In the genomic region with DNA sequence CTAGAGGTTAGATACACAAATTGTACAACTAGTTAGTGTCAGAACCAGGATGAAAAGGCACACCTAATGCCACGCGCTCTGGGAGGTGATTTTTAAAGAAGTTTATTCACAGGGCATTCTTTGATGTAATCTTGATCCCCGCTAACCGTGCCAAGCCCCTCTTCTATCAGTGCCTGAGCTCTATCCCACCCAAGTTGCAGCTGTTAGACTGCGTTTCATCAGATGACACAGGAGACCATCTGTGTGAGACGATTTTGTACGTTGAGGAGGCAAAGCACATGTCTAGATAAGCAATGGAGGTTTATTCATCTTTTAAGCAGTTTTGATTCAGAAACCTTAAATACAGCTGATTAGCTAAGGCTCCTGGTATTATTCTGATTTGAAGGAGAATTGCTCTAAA, we compare ENCODE assay signal across 32 cellular contexts.
"Had no signal": no experiment of that assay in that cellular context is flagged by ENCODE, and none has a peak within 500 bp of the region (broad histone marks: within the 10 kb centered on the region; RNA-seq: fewer than 3 reads in every experiment).

No MANE protein-coding gene starts in this region.

- ATAC-seq: activated CD8-positive, alpha-beta memory T cell treated with anti-CD3 and anti-CD28 coated beads, Interleukin-2, amount 10 ng/mL, durations not matched to agents 7 days and 5 days; activated naive CD8-positive, alpha-beta T cell treated with anti-CD3 and anti-CD28 coated beads, Interleukin-2, amount 50 U/mL, for 24 hours; activated T-cell treated with anti-CD3 and anti-CD28 coated beads, Interleukin-2, amount 50 U/mL, for 4 hours; activated T-helper 17 cell treated with anti-CD3 and anti-CD28 coated beads, Interleukin-2, amount 50 U/mL, for 72 hours; body of pancreas; Panc1; Right ventricle myocardium inferior; WTC11 had no signal

- H3K27me3 Mint-ChIP-seq: activated CD4-positive, alpha-beta T cell treated with anti-CD3 and anti-CD28 coated beads, Interleukin-2, amount 10 ng/mL, durations not matched to agents 24 days and 14 days; activated CD8-positive, alpha-beta memory T cell treated with anti-CD3 and anti-CD28 coated beads, Interleukin-2, amount 10 ng/mL, durations not matched to agents 7 days and 5 days; activated naive CD4-positive, alpha-beta T cell treated with anti-CD3 and anti-CD28 coated beads, Interleukin-2, amount 10 ng/mL, durations not matched to agents 7 days and 5 days; activated naive CD8-positive, alpha-beta T cell treated with anti-CD3 and anti-CD28 coated beads, Interleukin-2, amount 50 U/mL, for 24 hours; activated T-helper 17 cell treated with anti-CD3 and anti-CD28 coated beads, Interleukin-2, amount 50 U/mL, for 72 hours; central memory CD8-positive, alpha-beta T cell had no signal

- H3K27ac ChIP-seq: ascending aorta, body of pancreas had no signal

- H3K9me3 ChIP-seq: ascending aorta, body of pancreas, MG63, SK-N-SH had no signal

- H3K4me3 Mint-ChIP-seq: activated CD4-positive, alpha-beta T cell treated with anti-CD3 and anti-CD28 coated beads, Interleukin-2, amount 10 ng/mL, durations not matched to agents 24 days and 14 days; activated CD8-positive, alpha-beta memory T cell treated with anti-CD3 and anti-CD28 coated beads, Interleukin-2, amount 10 ng/mL, durations not matched to agents 7 days and 5 days; activated naive CD4-positive, alpha-beta T cell treated with anti-CD3 and anti-CD28 coated beads, Interleukin-2, amount 10 ng/mL, durations not matched to agents 7 days and 5 days; activated naive CD8-positive, alpha-beta T cell treated with anti-CD3 and anti-CD28 coated beads, Interleukin-2, amount 50 U/mL, for 24 hours; activated T-cell treated with anti-CD3 and anti-CD28 coated beads, Interleukin-2, amount 50 U/mL, for 4 hours; activated T-helper 17 cell treated with anti-CD3 and anti-CD28 coated beads, Interleukin-2, amount 50 U/mL, for 72 hours; central memory CD8-positive, alpha-beta T cell; WTC11 had no signal

- H3K9me3 Mint-ChIP-seq: activated CD4-positive, alpha-beta T cell treated with anti-CD3 and anti-CD28 coated beads, Interleukin-2, amount 10 ng/mL, durations not matched to agents 24 days and 14 days; activated naive CD4-positive, alpha-beta T cell treated with anti-CD3 and anti-CD28 coated beads, Interleukin-2, amount 10 ng/mL, durations not matched to agents 7 days and 5 days; activated naive CD8-positive, alpha-beta T cell treated with anti-CD3 and anti-CD28 coated beads, Interleukin-2, amount 50 U/mL, for 24 hours; activated T-cell treated with anti-CD3 and anti-CD28 coated beads, Interleukin-2, amount 50 U/mL, for 4 hours; activated T-helper 17 cell treated with anti-CD3 and anti-CD28 coated beads, Interleukin-2, amount 50 U/mL, for 72 hours; central memory CD8-positive, alpha-beta T cell; WTC11 had no signal

- DNase-seq: activated CD4-positive, alpha-beta T cell treated with anti-CD3 and anti-CD28 coated beads, Interleukin-2, amount 10 ng/mL, durations not matched to agents 24 days and 14 days; activated CD4-positive, alpha-beta T cell treated with anti-CD3 and anti-CD28 coated beads, Interleukin-2, amount 50 U/mL, for 48 hours; activated CD4-positive, CD25-positive, alpha-beta regulatory T cell treated with anti-CD3 and anti-CD28 coated beads, Interleukin-2, amount 50 U/mL, for 72 hours; activated CD8-positive, alpha-beta memory T cell treated with anti-CD3 and anti-CD28 coated beads, Interleukin-2, amount 10 ng/mL, durations not matched to agents 7 days and 5 days; activated gamma-delta T cell; activated naive CD4-positive, alpha-beta T cell treated with anti-CD3 and anti-CD28 coated beads, Interleukin-2, amount 10 ng/mL, durations not matched to agents 7 days and 5 days; activated naive CD8-positive, alpha-beta T cell treated with anti-CD3 and anti-CD28 coated beads, Interleukin-2, amount 50 U/mL, for 24 hours; activated T-cell treated with anti-CD3 and anti-CD28 coated beads, Interleukin-2, amount 50 U/mL, for 4 hours; amniotic stem cell; body of pancreas; MG63; MV-4-11; NCI-H1092 treated with DMSO at 0.1 percent for 48 hours; NCI-H1417 treated with DMSO at 0.1 percent for 48 hours; NCI-H1694; NCI-H2029; NCI-H2107; NCI-H2171 treated with DMSO at 0.1 percent for 48 hours; NCI-H345; NCI-H510A; NCI-H526 treated with DMSO at 0.1 percent for 48 hours; NCI-H82; OCI-M1; RPMI8226; SK-N-SH; T-helper 9 cell had no signal

- H3K4me3 ChIP-seq: ascending aorta, body of pancreas, MG63 had no signal

- H3K36me3 ChIP-seq: MG63 had no signal

- H3K4me1 ChIP-seq: ascending aorta, body of pancreas had no signal

- H3K27ac Mint-ChIP-seq: activated CD4-positive, alpha-beta T cell treated with anti-CD3 and anti-CD28 coated beads, Interleukin-2, amount 10 ng/mL, durations not matched to agents 24 days and 14 days; activated CD8-positive, alpha-beta memory T cell treated with anti-CD3 and anti-CD28 coated beads, Interleukin-2, amount 10 ng/mL, durations not matched to agents 7 days and 5 days; activated naive CD8-positive, alpha-beta T cell treated with anti-CD3 and anti-CD28 coated beads, Interleukin-2, amount 50 U/mL, for 24 hours had no signal

- H3K27me3 ChIP-seq: ascending aorta, body of pancreas, MG63 had no signal

- H3K4me1 Mint-ChIP-seq: activated CD8-positive, alpha-beta memory T cell treated with anti-CD3 and anti-CD28 coated beads, Interleukin-2, amount 10 ng/mL, durations not matched to agents 7 days and 5 days had no signal
